ENCODE assay signal across 15 cellular contexts in genomic region chr15:62922514-62922913, GRCh38.
"Had no signal": no experiment of that assay in that cellular context is flagged by ENCODE, and none has a peak within 500 bp of the region (broad histone marks: within the 10 kb centered on the region; RNA-seq: fewer than 3 reads in every experiment).

No MANE protein-coding gene starts in this region.

- DNase-seq: activated CD4-positive, alpha-beta memory T cell treated with anti-CD3 and anti-CD28 coated beads, Interleukin-2, amount 10 ng/mL, durations not matched to agents 7 days and 5 days; activated gamma-delta T cell treated with Interleukin-2 at 50 U/mL for 16 hours; activated naive CD8-positive, alpha-beta T cell treated with anti-CD3 and anti-CD28 coated beads, Interleukin-2, amount 10 ng/mL, durations not matched to agents 7 days and 5 days; activated T-cell treated with anti-CD3 and anti-CD28 coated beads, Interleukin-2, amount 50 U/mL, for 72 hours; aorta; effector memory CD8-positive, alpha-beta T cell; pancreas; small intestine; T-cell; T1000; upper lobe of left lung had no signal

- H3K36me3 Mint-ChIP-seq: activated naive CD8-positive, alpha-beta T cell treated with anti-CD3 and anti-CD28 coated beads, Interleukin-2, amount 10 ng/mL, durations not matched to agents 7 days and 5 days; T-cell had no signal

- ATAC-seq: activated T-cell treated with anti-CD3 and anti-CD28 coated beads, Interleukin-2, amount 50 U/mL, for 72 hours; effector memory CD8-positive, alpha-beta T cell; pancreas; T-cell had no signal

- H3K4me3 Mint-ChIP-seq: activated CD4-positive, alpha-beta memory T cell treated with anti-CD3 and anti-CD28 coated beads, Interleukin-2, amount 10 ng/mL, durations not matched to agents 7 days and 5 days; activated naive CD8-positive, alpha-beta T cell treated with anti-CD3 and anti-CD28 coated beads, Interleukin-2, amount 10 ng/mL, durations not matched to agents 7 days and 5 days; activated T-cell treated with anti-CD3 and anti-CD28 coated beads, Interleukin-2, amount 50 U/mL, for 72 hours; effector memory CD8-positive, alpha-beta T cell; T-cell had no signal

- H3K36me3 ChIP-seq: cardiac muscle cell, pancreas, SJSA1, upper lobe of left lung had no signal

- H3K4me1 Mint-ChIP-seq: activated CD4-positive, alpha-beta memory T cell treated with anti-CD3 and anti-CD28 coated beads, Interleukin-2, amount 10 ng/mL, durations not matched to agents 7 days and 5 days; activated naive CD8-positive, alpha-beta T cell treated with anti-CD3 and anti-CD28 coated beads, Interleukin-2, amount 10 ng/mL, durations not matched to agents 7 days and 5 days; T-cell had no signal

- H3K27ac ChIP-seq: cardiac muscle cell, epithelial cell of prostate, pancreas, SJSA1, upper lobe of left lung, VCaP had no signal

- H3K27me3 ChIP-seq: cardiac muscle cell, pancreas, SJSA1, upper lobe of left lung had no signal

- H3K27ac Mint-ChIP-seq: activated CD4-positive, alpha-beta memory T cell treated with anti-CD3 and anti-CD28 coated beads, Interleukin-2, amount 10 ng/mL, durations not matched to agents 7 days and 5 days; activated naive CD8-positive, alpha-beta T cell treated with anti-CD3 and anti-CD28 coated beads, Interleukin-2, amount 10 ng/mL, durations not matched to agents 7 days and 5 days; activated T-cell treated with anti-CD3 and anti-CD28 coated beads, Interleukin-2, amount 50 U/mL, for 72 hours; effector memory CD8-positive, alpha-beta T cell; T-cell had no signal

- H3K4me1 ChIP-seq: pancreas had no signal

- H3K9me3 Mint-ChIP-seq: activated CD4-positive, alpha-beta memory T cell treated with anti-CD3 and anti-CD28 coated beads, Interleukin-2, amount 10 ng/mL, durations not matched to agents 7 days and 5 days; activated naive CD8-positive, alpha-beta T cell treated with anti-CD3 and anti-CD28 coated beads, Interleukin-2, amount 10 ng/mL, durations not matched to agents 7 days and 5 days; activated T-cell treated with anti-CD3 and anti-CD28 coated beads, Interleukin-2, amount 50 U/mL, for 72 hours; effector memory CD8-positive, alpha-beta T cell; T-cell had no signal

- H3K4me3 ChIP-seq: cardiac muscle cell, pancreas, SJSA1, upper lobe of left lung had no signal

- H3K9me3 ChIP-seq: pancreas, SJSA1, upper lobe of left lung had no signal
